Comparison of ENCODE assay signal across 17 cellular contexts in genomic region chr1:156284762-156285161, GRCh38. TPM values are rescaled to one million over a fixed set of nuclear protein-coding genes. Genes with fewer than 3 reads are reported as not detected.
A peak's percentile ranks its signal among the peaks of the same experiment; 100 is the strongest.
DNase-seq lines count a peak whose midpoint lies in the region; ATAC-seq and TF ChIP-seq lines count a peak whose summit lies in the region.
"Had no signal": no experiment of that assay in that cellular context is flagged by ENCODE, and none has a peak within 500 bp of the region (broad histone marks: within the 10 kb centered on the region; RNA-seq: fewer than 3 reads in every experiment).

No MANE protein-coding gene starts in this region.

- no peaks in the 10 kb centered on the region for H3K9me3 Mint-ChIP-seq in activated T-helper 1 cell treated with anti-CD3 and anti-CD28 coated beads, Interleukin-12 subunit alpha, Interleukin-12 subunit beta, Interleukin-2, Interleukin-4 antibody, amounts not matched to agents 30 ng/mL and 10 ng/mL and 1 ng/mL, durations not matched to agents 14 hours and 24 hours and 36 hours
- H3K9me3 Mint-ChIP-seq in mesothelial cell of epicardium: no peaks in the 10 kb centered on the region
- H3K9me3 Mint-ChIP-seq: effector memory CD8-positive, alpha-beta T cell had no signal

- no peaks in the 10 kb centered on the region for H3K27me3 ChIP-seq in Karpas-422 (ENCODE audit: low read length)
- H3K27me3 ChIP-seq: BE2C, gastrocnemius medialis, tibial artery had no signal

- DNase-seq in AML-193 (lab: John Stamatoyannopoulos, UW) (peak; percentile 28 to 47), HCEC 1CT (peak; percentile 15), mesothelial cell of epicardium (ENCODE audit: low spot score in 2 of 2, unreplicated experiment in 2 of 2) (no peak), NCI-H748 treated with DMSO at 0.1 percent for 48 hours (lab: John Stamatoyannopoulos, UW) (no peak), NCI-H345 treated with DMSO at 0.1 percent for 48 hours (lab: John Stamatoyannopoulos, UW; ENCODE audit: unreplicated experiment) (no peak), Karpas-422 (no peak)
- DNase-seq in activated T-helper 1 cell treated with anti-CD3 and anti-CD28 coated beads, Interleukin-12 subunit alpha, Interleukin-12 subunit beta, Interleukin-2, Interleukin-4 antibody, amounts not matched to agents 30 ng/mL and 10 ng/mL and 1 ng/mL, durations not matched to agents 14 hours and 24 hours and 36 hours (ENCODE audit: low spot score): no peak
- DNase-seq: activated gamma-delta T cell; BE2C; effector memory CD8-positive, alpha-beta T cell; gastrocnemius medialis; NCI-H1436 treated with DMSO at 0.1 percent for 48 hours; tibial artery had no signal

- peaks cover 43% of the 10 kb centered on the region for H3K4me1 Mint-ChIP-seq in activated T-helper 1 cell treated with anti-CD3 and anti-CD28 coated beads, Interleukin-12 subunit alpha, Interleukin-12 subunit beta, Interleukin-2, Interleukin-4 antibody, amounts not matched to agents 30 ng/mL and 10 ng/mL and 1 ng/mL, durations not matched to agents 14 hours and 24 hours and 36 hours (ENCODE audit: low read depth)
- peaks cover 33% of the 10 kb centered on the region for H3K4me1 Mint-ChIP-seq in mesothelial cell of epicardium

- peaks cover 43% of the 10 kb centered on the region for H3K79me2 ChIP-seq in Karpas-422 (ENCODE audit: low read length)

- H2AFZ ChIP-seq in Karpas-422 (ENCODE audit: low read length): no peak overlapping the region

- TF ChIP-seq CTCF in mesothelial cell of epicardium (IDR thresholded peaks at IDR 0.05; ENCODE audit: unreplicated experiment): no peak

- no peaks in the 10 kb centered on the region for H3K27me3 Mint-ChIP-seq in activated T-helper 1 cell treated with anti-CD3 and anti-CD28 coated beads, Interleukin-12 subunit alpha, Interleukin-12 subunit beta, Interleukin-2, Interleukin-4 antibody, amounts not matched to agents 30 ng/mL and 10 ng/mL and 1 ng/mL, durations not matched to agents 14 hours and 24 hours and 36 hours (ENCODE audit: insufficient read depth)
- no peaks in the 10 kb centered on the region for H3K27me3 Mint-ChIP-seq in mesothelial cell of epicardium (ENCODE audit: low read depth)
- H3K27me3 Mint-ChIP-seq: effector memory CD8-positive, alpha-beta T cell had no signal

- H3K9ac ChIP-seq in Karpas-422 (ENCODE audit: low read length): no peak overlapping the region

- H3K36me3 Mint-ChIP-seq in activated T-helper 1 cell treated with anti-CD3 and anti-CD28 coated beads, Interleukin-12 subunit alpha, Interleukin-12 subunit beta, Interleukin-2, Interleukin-4 antibody, amounts not matched to agents 30 ng/mL and 10 ng/mL and 1 ng/mL, durations not matched to agents 14 hours and 24 hours and 36 hours (ENCODE audit: low read depth): peaks cover 13% of the 10 kb centered on the region
- peaks cover 3% of the 10 kb centered on the region for H3K36me3 Mint-ChIP-seq in mesothelial cell of epicardium

- no peak overlapping the region for H3K4me2 ChIP-seq in Karpas-422 (ENCODE audit: low read depth, low read length, poor library complexity, severe bottlenecking)

- intact Hi-C loops in activated T-helper 1 cell treated with anti-CD3 and anti-CD28 coated beads, Interleukin-12 subunit alpha, Interleukin-12 subunit beta, Interleukin-2, Interleukin-4 antibody, amounts not matched to agents 30 ng/mL and 10 ng/mL and 1 ng/mL, durations not matched to agents 14 hours and 24 hours and 36 hours (cut with micrococcal nuclease): loop anchor here (5.0 kb wide), 3 partner anchors 163 to 1147 kb away; partner anchors contain the start of genes IQGAP3 and SLC50A1

- H3K27ac ChIP-seq in Karpas-422 (ENCODE audit: low read length): no peak overlapping the region
- H3K27ac ChIP-seq: gastrocnemius medialis, tibial artery had no signal

- H4K20me1 ChIP-seq in Karpas-422 (ENCODE audit: insufficient read depth, low read depth, low read length): peaks cover 20% of the 10 kb centered on the region; the same call in 1 of the 2 replicates

- H3K4me1 ChIP-seq in Karpas-422 (ENCODE audit: low read length): peaks cover 24% of the 10 kb centered on the region

- no peaks in the 10 kb centered on the region for H3K9me3 ChIP-seq in Karpas-422 (ENCODE audit: low read length)
- H3K9me3 ChIP-seq: BE2C, gastrocnemius medialis, mucosa of descending colon, tibial artery had no signal

- no peak overlapping the region for H3K4me3 ChIP-seq in Karpas-422 (ENCODE audit: low read length)
- H3K4me3 ChIP-seq: gastrocnemius medialis, mucosa of descending colon, tibial artery had no signal

- H3K27ac Mint-ChIP-seq in activated T-helper 1 cell treated with anti-CD3 and anti-CD28 coated beads, Interleukin-12 subunit alpha, Interleukin-12 subunit beta, Interleukin-2, Interleukin-4 antibody, amounts not matched to agents 30 ng/mL and 10 ng/mL and 1 ng/mL, durations not matched to agents 14 hours and 24 hours and 36 hours: no peak overlapping the region
- no peak overlapping the region for H3K27ac Mint-ChIP-seq in mesothelial cell of epicardium
- H3K27ac Mint-ChIP-seq: effector memory CD8-positive, alpha-beta T cell had no signal

- ATAC-seq in GM21723 (IDR thresholded peaks at IDR 0.05; ENCODE audit: unreplicated experiment): no peak
- ATAC-seq: effector memory CD8-positive, alpha-beta T cell; gastrocnemius medialis; HepG2 had no signal

- H3K36me3 ChIP-seq in Karpas-422 (ENCODE audit: insufficient read depth, low read length): peaks cover 11% of the 10 kb centered on the region; the same call in 1 of the 2 replicates
- H3K36me3 ChIP-seq: gastrocnemius medialis had no signal

- H3K9me2 ChIP-seq in Karpas-422 (replicated peaks; ENCODE audit: insufficient read depth, low read length): no peaks in the 10 kb centered on the region

- peak overlapping the region; percentile 43 for H3K4me3 Mint-ChIP-seq in activated T-helper 1 cell treated with anti-CD3 and anti-CD28 coated beads, Interleukin-12 subunit alpha, Interleukin-12 subunit beta, Interleukin-2, Interleukin-4 antibody, amounts not matched to agents 30 ng/mL and 10 ng/mL and 1 ng/mL, durations not matched to agents 14 hours and 24 hours and 36 hours
- H3K4me3 Mint-ChIP-seq in mesothelial cell of epicardium: peak overlapping the region; percentile 86

RNA-seq across cellular contexts. Expression of gene TMEM79, which starts 0.6 kb away (rescaled TPM):
- total RNA-seq in activated T-helper 1 cell treated with anti-CD3 and anti-CD28 coated beads, Interleukin-12 subunit alpha, Interleukin-12 subunit beta, Interleukin-2, Interleukin-4 antibody, amounts not matched to agents 30 ng/mL and 10 ng/mL and 1 ng/mL, durations not matched to agents 14 hours and 24 hours and 36 hours: 8.9 and 9.6 TPM in 2 replicates
- total RNA-seq in mesothelial cell of epicardium: 5.7 to 6.9 TPM (median 6.1 TPM) in 3 replicates
- 6.1 and 9.8 TPM in 2 replicates for total RNA-seq in Karpas-422 (2014; rRNA removed; shearing (Covaris generic); ENCODE audit: low replicate concordance)

RNA-seq across cellular contexts. Expression of gene SMG5, which starts 2.1 kb away (rescaled TPM):
- 95.6 TPM in 2 replicates for total RNA-seq in activated T-helper 1 cell treated with anti-CD3 and anti-CD28 coated beads, Interleukin-12 subunit alpha, Interleukin-12 subunit beta, Interleukin-2, Interleukin-4 antibody, amounts not matched to agents 30 ng/mL and 10 ng/mL and 1 ng/mL, durations not matched to agents 14 hours and 24 hours and 36 hours
- total RNA-seq in mesothelial cell of epicardium: 99.8 to 105 TPM (median 103 TPM) in 3 replicates
- 53.7 and 64.6 TPM in 2 replicates for total RNA-seq in Karpas-422 (2014; rRNA removed; shearing (Covaris generic); ENCODE audit: low replicate concordance)

RNA-seq across cellular contexts. Expression of gene GLMP, which starts 10.7 kb away (rescaled TPM):
- total RNA-seq in activated T-helper 1 cell treated with anti-CD3 and anti-CD28 coated beads, Interleukin-12 subunit alpha, Interleukin-12 subunit beta, Interleukin-2, Interleukin-4 antibody, amounts not matched to agents 30 ng/mL and 10 ng/mL and 1 ng/mL, durations not matched to agents 14 hours and 24 hours and 36 hours: 17.2 and 20.3 TPM in 2 replicates
- 60.2 to 64.2 TPM (median 63.2 TPM) in 3 replicates for total RNA-seq in mesothelial cell of epicardium
- 17.7 and 39.1 TPM in 2 replicates for total RNA-seq in Karpas-422 (2014; rRNA removed; shearing (Covaris generic); ENCODE audit: low replicate concordance)

RNA-seq across cellular contexts. Expression of gene VHLL, which starts 14.3 kb away (rescaled TPM):
- 0.56 TPM in 1 of 2 replicates, not detected in the other for total RNA-seq in activated T-helper 1 cell treated with anti-CD3 and anti-CD28 coated beads, Interleukin-12 subunit alpha, Interleukin-12 subunit beta, Interleukin-2, Interleukin-4 antibody, amounts not matched to agents 30 ng/mL and 10 ng/mL and 1 ng/mL, durations not matched to agents 14 hours and 24 hours and 36 hours
- total RNA-seq in mesothelial cell of epicardium: 0.42 TPM in 1 of 3 replicates, not detected in the others
- not detected in 2 replicates for total RNA-seq in Karpas-422 (2014; rRNA removed; shearing (Covaris generic); ENCODE audit: low replicate concordance)
- total RNA-seq: gastrocnemius medialis, mucosa of descending colon, NCI-H460 had no signal

RNA-seq across cellular contexts. Expression of gene PAQR6, which starts 36.9 kb away (rescaled TPM):
- total RNA-seq in activated T-helper 1 cell treated with anti-CD3 and anti-CD28 coated beads, Interleukin-12 subunit alpha, Interleukin-12 subunit beta, Interleukin-2, Interleukin-4 antibody, amounts not matched to agents 30 ng/mL and 10 ng/mL and 1 ng/mL, durations not matched to agents 14 hours and 24 hours and 36 hours: 5.0 and 5.2 TPM in 2 replicates
- 30.1 to 32.0 TPM (median 30.7 TPM) in 3 replicates for total RNA-seq in mesothelial cell of epicardium
- 7.6 and 10.0 TPM in 2 replicates for total RNA-seq in Karpas-422 (2014; rRNA removed; shearing (Covaris generic); ENCODE audit: low replicate concordance)

Comparison
In these comparisons a context has a peak if more than half of its experiments do, and no peak if none do; other contexts are left out.
1. DNase-seq: peak in AML-193 (2 of 2) and HCEC 1CT (single experiment); none in activated T-helper 1 cell treated with anti-CD3 and anti-CD28 coated beads, Interleukin-12 subunit alpha, Interleukin-12 subunit beta, Interleukin-2, Interleukin-4 antibody, amounts not matched to agents 30 ng/mL and 10 ng/mL and 1 ng/mL, durations not matched to agents 14 hours and 24 hours and 36 hours (single experiment), mesothelial cell of epicardium (0 of 2), NCI-H748 treated with DMSO at 0.1 percent for 48 hours (single experiment), NCI-H345 treated with DMSO at 0.1 percent for 48 hours (single experiment) and Karpas-422 (single experiment).